ENCODE assay signal across 31 cellular contexts in genomic region chr12:9072481-9073038, GRCh38. TPM values are rescaled to one million over a fixed set of nuclear protein-coding genes. Genes with fewer than 3 reads are reported as not detected.
"Had no signal": no experiment of that assay in that cellular context is flagged by ENCODE, and none has a peak within 500 bp of the region (broad histone marks: within the 10 kb centered on the region; RNA-seq: fewer than 3 reads in every experiment).

No MANE protein-coding gene starts in this region.

- H3K9me3 ChIP-seq: esophagus muscularis mucosa, gastroesophageal sphincter had no signal

- H3K36me3 ChIP-seq: brain microvascular endothelial cell had no signal

- H3K4me1 ChIP-seq: esophagus muscularis mucosa, foreskin keratinocyte, gastroesophageal sphincter had no signal

- H3K4me3 ChIP-seq: esophagus muscularis mucosa, gastroesophageal sphincter had no signal

- FAIRE-seq: astrocyte, bronchial epithelial cell, colon had no signal

- H3K27ac ChIP-seq: brain microvascular endothelial cell, foreskin keratinocyte had no signal

- H3K27me3 ChIP-seq: brain microvascular endothelial cell, esophagus muscularis mucosa, gastroesophageal sphincter had no signal

- ATAC-seq: activated T-cell treated with anti-CD3 and anti-CD28 coated beads, Interleukin-2, amount 50 U/mL, for 72 hours; effector memory CD8-positive, alpha-beta T cell; foreskin keratinocyte; gastroesophageal sphincter; WTC11 had no signal

- DNase-seq: activated CD4-positive, alpha-beta memory T cell treated with anti-CD3 and anti-CD28 coated beads, Interleukin-2, amount 10 ng/mL, durations not matched to agents 7 days and 5 days; activated CD4-positive, alpha-beta T cell treated with anti-CD3 and anti-CD28 coated beads for 1 hour; activated CD4-positive, alpha-beta T cell treated with anti-CD3 and anti-CD28 coated beads for 4 hours; activated CD4-positive, alpha-beta T cell treated with anti-CD3 and anti-CD28 coated beads, Interleukin-2, amount 10 ng/mL, durations not matched to agents 7 days and 5 days; activated CD4-positive, alpha-beta T cell treated with anti-CD3 and anti-CD28 coated beads, Interleukin-2, amount 50 U/mL, for 4 hours; activated CD8-positive, alpha-beta memory T cell treated with anti-CD3 and anti-CD28 coated beads, Interleukin-2, amount 50 U/mL, for 48 hours; activated effector memory CD4-positive, alpha-beta T cell treated with Interleukin-2 at 50 U/mL for 16 hours; activated gamma-delta T cell treated with Interleukin-2 at 50 U/mL for 16 hours; activated naive CD4-positive, alpha-beta T cell treated with anti-CD3 and anti-CD28 coated beads, Interleukin-2, amount 50 U/mL, for 16 hours; activated naive CD4-positive, alpha-beta T cell treated with Interleukin-2 at 50 U/mL for 16 hours; activated T-cell treated with anti-CD3 and anti-CD28 coated beads for 4 hours; activated T-cell treated with anti-CD3 and anti-CD28 coated beads, Interleukin-2, amount 50 U/mL, for 24 hours; activated T-cell treated with anti-CD3 and anti-CD28 coated beads, Interleukin-2, amount 50 U/mL, for 72 hours; amniotic stem cell; anterior cingulate cortex; brain microvascular endothelial cell; caudate nucleus; cortex of kidney; dermis blood vessel endothelial cell; effector CD4-positive, alpha-beta T cell; effector memory CD8-positive, alpha-beta T cell; erythroblast; foreskin keratinocyte; T-helper 2 cell had no signal

RNA-seq across cellular contexts. Expression of gene A2M, which starts 43.2 kb away (rescaled TPM):
- total RNA-seq: activated CD4-positive, alpha-beta memory T cell treated with anti-CD3 and anti-CD28 coated beads, Interleukin-2, amount 10 ng/mL, durations not matched to agents 7 days and 5 days; activated CD4-positive, alpha-beta T cell treated with anti-CD3 and anti-CD28 coated beads, Interleukin-2, amount 10 ng/mL, durations not matched to agents 7 days and 5 days; foreskin keratinocyte; T-helper 1 cell treated with Interleukin-12 subunit alpha and Interleukin-12 subunit beta and Interleukin-4 antibody, amounts not matched to agents 30 ng/mL and 1 ng/mL, for 36 hours had no signal
